10 cellular contexts compared by ENCODE assay signal in genomic region chr3:170144437-170144843, GRCh38. TPM values are rescaled to one million over a fixed set of nuclear protein-coding genes. Genes with fewer than 3 reads are reported as not detected.
A peak's percentile ranks its signal among the peaks of the same experiment; 100 is the strongest.
DNase-seq lines count a peak whose midpoint lies in the region; ATAC-seq, FAIRE-seq and TF ChIP-seq lines count a peak whose summit lies in the region.
"Had no signal": no experiment of that assay in that cellular context is flagged by ENCODE, and none has a peak within 500 bp of the region (broad histone marks: within the 10 kb centered on the region; RNA-seq: fewer than 3 reads in every experiment).

No MANE protein-coding gene starts in this region.

- TF ChIP-seq POLR2A in IMR-90 (IDR thresholded peaks at IDR 0.05; ENCODE audit: low read depth, low read length), result no peak
- TF ChIP-seq POLR2A in suprapubic skin (IDR thresholded peaks at IDR 0.05), result no peak

- H3K56ac ChIP-seq in IMR-90 (ENCODE audit: extremely low read depth, insufficient read depth, low read length), result no peak overlapping the region

- H4K8ac ChIP-seq in IMR-90 (ENCODE audit: low read depth in 2 of 2, low read length in 2 of 2), result no peak overlapping the region

- H3K27ac Mint-ChIP-seq in activated CD8-positive, alpha-beta T cell treated with anti-CD3 and anti-CD28 coated beads for 36 hours, result peak overlapping the region; percentile 72
- no peak overlapping the region for H3K27ac Mint-ChIP-seq in activated CD8-positive, alpha-beta T cell treated with anti-CD3 and anti-CD28 coated beads, Interleukin-2, amount 10 ng/mL, durations not matched to agents 7 days and 5 days

- H3K4me3 ChIP-seq in IMR-90 (ENCODE audit: insufficient read depth, low read depth, low read length), result no peak overlapping the region
- H3K4me3 ChIP-seq in smooth muscle cell, result no peak overlapping the region
- H3K4me3 ChIP-seq in suprapubic skin, result no peak overlapping the region

- H3K9me1 ChIP-seq in IMR-90 (ENCODE audit: insufficient read depth, low read length), result peaks cover 3% of the 10 kb centered on the region; the same call in 1 of the 2 replicates

- peaks cover 21% of the 10 kb centered on the region for H3K36me3 ChIP-seq in IMR-90 (ENCODE audit: control insufficient read depth, insufficient read depth, low read length)
- H3K36me3 ChIP-seq in smooth muscle cell (ENCODE audit: low read depth), result peaks cover 3% of the 10 kb centered on the region
- H3K36me3 ChIP-seq in suprapubic skin, result peaks cover 37% of the 10 kb centered on the region

- no peak overlapping the region for H2BK20ac ChIP-seq in IMR-90 (ENCODE audit: low read depth, low read length)

- H3K4ac ChIP-seq in IMR-90 (ENCODE audit: low read depth, low read length), result no peak overlapping the region

- 80% methylated on average over 1 of the region's 3 CpGs; no CpG with 5 or more reads in 1 of the 2 experiments for WGBS in IMR-90 (ENCODE audit: extremely low coverage in 2 of 2, insufficient read length in 1 of 2), 2 experiments
- WGBS in smooth muscle cell (ENCODE audit: low lambda C conversion rate), result 97% methylated on average over 3 of the region's 3 CpGs
- 90% methylated on average over 3 of the region's 3 CpGs for WGBS in suprapubic skin

- H3K36me3 Mint-ChIP-seq in activated CD8-positive, alpha-beta T cell treated with anti-CD3 and anti-CD28 coated beads for 36 hours (ENCODE audit: low read depth), result peaks cover 29% of the 10 kb centered on the region
- H3K36me3 Mint-ChIP-seq in activated CD8-positive, alpha-beta T cell treated with anti-CD3 and anti-CD28 coated beads, Interleukin-2, amount 10 ng/mL, durations not matched to agents 7 days and 5 days (ENCODE audit: low read depth), result peaks cover 34% of the 10 kb centered on the region

- peaks cover 49% of the 10 kb centered on the region for H3K79me2 ChIP-seq in smooth muscle cell (ENCODE audit: low read depth)

- TF ChIP-seq EP300 in suprapubic skin (IDR thresholded peaks at IDR 0.05), result no peak

- no peaks in the 10 kb centered on the region for H3K27me3 Mint-ChIP-seq in activated CD8-positive, alpha-beta T cell treated with anti-CD3 and anti-CD28 coated beads for 36 hours
- H3K27me3 Mint-ChIP-seq in activated CD8-positive, alpha-beta T cell treated with anti-CD3 and anti-CD28 coated beads, Interleukin-2, amount 10 ng/mL, durations not matched to agents 7 days and 5 days (ENCODE audit: low read depth), result no peaks in the 10 kb centered on the region

- H3K27me3 ChIP-seq in IMR-90 (ENCODE audit: control insufficient read depth, insufficient read depth, low read length), result no peaks in the 10 kb centered on the region
- H3K27me3 ChIP-seq in smooth muscle cell (ENCODE audit: low read depth), result no peaks in the 10 kb centered on the region
- no peaks in the 10 kb centered on the region for H3K27me3 ChIP-seq in suprapubic skin

- no peak overlapping the region for H2BK5ac ChIP-seq in IMR-90 (ENCODE audit: low read depth, low read length, poor library complexity, severe bottlenecking)

- H2AFZ ChIP-seq in IMR-90 (replicated peaks; ENCODE audit: low read length, poor library complexity) (no peak overlapping the region), smooth muscle cell (ENCODE audit: low read depth) (no peak overlapping the region)

- H3K4me2 ChIP-seq in IMR-90 (ENCODE audit: low read depth, low read length) (no peak overlapping the region), smooth muscle cell (no peak overlapping the region)

- no peak overlapping the region for H2BK120ac ChIP-seq in IMR-90 (ENCODE audit: low read depth, low read length)

- intact Hi-C loops in activated CD8-positive, alpha-beta T cell treated with anti-CD3 and anti-CD28 coated beads for 36 hours (cut with micrococcal nuclease), result no loop called here
- intact Hi-C loops in IMR-90 (cut with micrococcal nuclease), result no loop called here

- TF ChIP-seq RAD21 in IMR-90 (IDR thresholded peaks at IDR 0.05; ENCODE audit: low read length), result no peak

- H3F3A ChIP-seq in smooth muscle cell (ENCODE audit: low read depth), result no peaks in the 10 kb centered on the region

- H3K14ac ChIP-seq in IMR-90 (replicated peaks; ENCODE audit: low read depth, low read length), result no peak overlapping the region; the same call in 1 of the 2 replicates

- in situ Hi-C loops in IMR-90 (cut with MboI; ENCODE audit: low sequenced_read_pairs), result no loop called here

- H3K4me1 Mint-ChIP-seq in activated CD8-positive, alpha-beta T cell treated with anti-CD3 and anti-CD28 coated beads for 36 hours (ENCODE audit: low read depth), result peaks cover 24% of the 10 kb centered on the region
- H3K4me1 Mint-ChIP-seq in activated CD8-positive, alpha-beta T cell treated with anti-CD3 and anti-CD28 coated beads, Interleukin-2, amount 10 ng/mL, durations not matched to agents 7 days and 5 days (ENCODE audit: low read depth), result peaks cover 9% of the 10 kb centered on the region

- POLR2A ChIA-PET in activated CD8-positive, alpha-beta T cell treated with anti-CD3 and anti-CD28 coated beads for 36 hours (lab: Charles Lee), result no interaction called here
- POLR2A ChIA-PET in activated CD8-positive, alpha-beta T cell treated with anti-CD3 and anti-CD28 coated beads, Interleukin-2, amount 10 ng/mL, durations not matched to agents 7 days and 5 days (lab: Charles Lee), result no interaction called here
- POLR2A ChIA-PET in IMR-90 (lab: Charles Lee; ENCODE audit: unreplicated experiment), result no interaction called here

- H4K91ac ChIP-seq in IMR-90 (ENCODE audit: insufficient read depth, low read depth, low read length), result no peak overlapping the region

- H3K4me3 Mint-ChIP-seq in activated CD8-positive, alpha-beta T cell treated with anti-CD3 and anti-CD28 coated beads for 36 hours, result no peak overlapping the region
- H3K4me3 Mint-ChIP-seq in activated CD8-positive, alpha-beta T cell treated with anti-CD3 and anti-CD28 coated beads, Interleukin-2, amount 10 ng/mL, durations not matched to agents 7 days and 5 days, result no peak overlapping the region

- FAIRE-seq in urothelium cell line (lab: Jason Lieb, UNC), result no peak

- no peak for DNase-seq in activated CD8-positive, alpha-beta T cell treated with anti-CD3 and anti-CD28 coated beads for 36 hours
- DNase-seq in activated CD8-positive, alpha-beta T cell treated with anti-CD3 and anti-CD28 coated beads, Interleukin-2, amount 10 ng/mL, durations not matched to agents 7 days and 5 days, result no peak
- DNase-seq in IMR-90 (no peak), smooth muscle cell (lab: John Stamatoyannopoulos, UW; ENCODE audit: unreplicated experiment) (no peak), suprapubic skin (ENCODE audit: low spot score in 2 of 2) (no peak), urothelium cell line (ENCODE audit: low spot score) (no peak)
- DNase-seq in stimulated activated CD4-positive, alpha-beta T cell treated with anti-CD3 and anti-CD28 coated beads, Interleukin-4, amount 100 ng/mL, for 1 hour, result no peak
- DNase-seq: activated gamma-delta T cell treated with Interleukin-2 at 50 U/mL for 16 hours had no signal

- H3K9me3 ChIP-seq in IMR-90 (ENCODE audit: control insufficient read depth, insufficient read depth, low read length) (no peaks in the 10 kb centered on the region), smooth muscle cell (replicated peaks; ENCODE audit: low read depth) (no peaks in the 10 kb centered on the region), suprapubic skin (no peaks in the 10 kb centered on the region)

- no TSS peak for BruUV-seq in IMR-90 (replicated peaks; lab: Mats Ljungman, UMichigan)

- no peak overlapping the region for H3K23ac ChIP-seq in IMR-90 (ENCODE audit: low read depth, low read length)

- CTCF ChIA-PET in activated CD8-positive, alpha-beta T cell treated with anti-CD3 and anti-CD28 coated beads for 36 hours (lab: Charles Lee), result no interaction called here
- CTCF ChIA-PET in activated CD8-positive, alpha-beta T cell treated with anti-CD3 and anti-CD28 coated beads, Interleukin-2, amount 10 ng/mL, durations not matched to agents 7 days and 5 days (lab: Charles Lee), result no interaction called here
- CTCF ChIA-PET in IMR-90 (lab: Yijun Ruan, JAX), result no interaction called here

- H3K9ac ChIP-seq in IMR-90 (ENCODE audit: low read depth, low read length) (no peak overlapping the region), smooth muscle cell (ENCODE audit: low read depth) (no peak overlapping the region)

- H2AK5ac ChIP-seq in IMR-90 (ENCODE audit: low read depth, low read length), result no peak overlapping the region

- H3K4me1 ChIP-seq in IMR-90 (ENCODE audit: control insufficient read depth, insufficient read depth, low read length) (no peaks in the 10 kb centered on the region), smooth muscle cell (ENCODE audit: low read depth) (no peaks in the 10 kb centered on the region), suprapubic skin (no peaks in the 10 kb centered on the region)

- peak; percentile 91 for ATAC-seq in activated CD8-positive, alpha-beta T cell treated with anti-CD3 and anti-CD28 coated beads for 36 hours
- ATAC-seq in activated CD8-positive, alpha-beta T cell treated with anti-CD3 and anti-CD28 coated beads, Interleukin-2, amount 10 ng/mL, durations not matched to agents 7 days and 5 days, result no peak
- ATAC-seq in HG02610 (IDR thresholded peaks at IDR 0.05; ENCODE audit: unreplicated experiment) (peak; percentile 95), IMR-90 (ENCODE audit: low read depth) (no peak)

- peaks cover 30 to 53% of the 10 kb centered on the region in 2 experiments for H3K79me1 ChIP-seq in IMR-90 (ENCODE audit: low read depth in 1 of 2, low read length in 2 of 2)

- dilution Hi-C loops in IMR-90 (cut with HindIII; ENCODE audit: low sequenced_read_pairs, unreplicated experiment), result no loop called here

- no peak overlapping the region for H2AK9ac ChIP-seq in IMR-90 (replicated peaks; ENCODE audit: low read depth, low read length, poor library complexity)

- H3K18ac ChIP-seq in IMR-90 (ENCODE audit: low read depth, low read length), result no peak overlapping the region

- H3K9me3 Mint-ChIP-seq in activated CD8-positive, alpha-beta T cell treated with anti-CD3 and anti-CD28 coated beads for 36 hours, result no peaks in the 10 kb centered on the region
- H3K9me3 Mint-ChIP-seq in activated CD8-positive, alpha-beta T cell treated with anti-CD3 and anti-CD28 coated beads, Interleukin-2, amount 10 ng/mL, durations not matched to agents 7 days and 5 days (ENCODE audit: insufficient read depth), result no peaks in the 10 kb centered on the region

- no peak overlapping the region for H4K5ac ChIP-seq in IMR-90 (ENCODE audit: low read depth, low read length)

- H3K27ac ChIP-seq in IMR-90 (ENCODE audit: insufficient read depth, low read length) (no peak overlapping the region), smooth muscle cell (ENCODE audit: low read depth) (peak overlapping the region; percentile 2), suprapubic skin (no peak overlapping the region)
- H3K27ac ChIP-seq: HL-60 had no signal

- no peak overlapping the region for H2BK15ac ChIP-seq in IMR-90 (ENCODE audit: low read depth, low read length)

- H4K20me1 ChIP-seq in IMR-90 (ENCODE audit: insufficient read depth, low read length) (peaks cover 20% of the 10 kb centered on the region; the same call in 1 of the 2 replicates), smooth muscle cell (ENCODE audit: low read depth) (peaks cover 62% of the 10 kb centered on the region)

- TF ChIP-seq CTCF in activated CD8-positive, alpha-beta T cell treated with anti-CD3 and anti-CD28 coated beads for 36 hours (IDR thresholded peaks at IDR 0.05), result no peak
- TF ChIP-seq CTCF in IMR-90 (conservative IDR thresholded peaks at IDR 0.05; ENCODE audit: low read depth, low read length), result no peak
- no peak for TF ChIP-seq CTCF in smooth muscle cell (IDR thresholded peaks at IDR 0.05; ENCODE audit: borderline replicate concordance, insufficient read depth, poor library complexity, severe bottlenecking)
- no peak for TF ChIP-seq CTCF in suprapubic skin (IDR thresholded peaks at IDR 0.05)

RNA-seq across cellular contexts. Expression of gene PHC3, which starts 37.1 kb away (rescaled TPM):
- total RNA-seq in activated CD8-positive, alpha-beta T cell treated with anti-CD3 and anti-CD28 coated beads for 36 hours, result 10 to 100 TPM; 50.1 to 53.0 TPM
- 10 to 100 TPM; 54.0 to 68.1 TPM for total RNA-seq in activated CD8-positive, alpha-beta T cell treated with anti-CD3 and anti-CD28 coated beads, Interleukin-2, amount 10 ng/mL, durations not matched to agents 7 days and 5 days
- total RNA-seq in IMR-90 (2012; rRNA removed) (17.5 and 26.3 TPM in 2 replicates), smooth muscle cell (27.1 and 28.8 TPM in 2 replicates), suprapubic skin (100 to 1,000 TPM in 1 of 4 donors, 10 to 100 TPM in 3; 37.9 to 106 (median 64.0) TPM)
- polyA plus RNA-seq in IMR-90 (2012; rRNA removed) (18.3 and 24.2 TPM in 2 replicates), smooth muscle cell (33.1 and 41.3 TPM in 2 replicates)
- 3.0 and 9.0 TPM in 2 replicates for polyA plus RNA-seq in IMR-90 (2012; cell fraction: cytosol; rRNA removed)
- polyA plus RNA-seq in IMR-90 (2012; cell fraction: nucleus; rRNA removed; ENCODE audit: low replicate concordance), result 18.4 and 48.1 TPM in 2 replicates

Comparison
In these comparisons a context has a peak if more than half of its experiments do, and no peak if none do; other contexts are left out.
1. ATAC-seq: peak in activated CD8-positive, alpha-beta T cell treated with anti-CD3 and anti-CD28 coated beads for 36 hours (single experiment) and HG02610 (single experiment); none in activated CD8-positive, alpha-beta T cell treated with anti-CD3 and anti-CD28 coated beads, Interleukin-2, amount 10 ng/mL, durations not matched to agents 7 days and 5 days (single experiment) and IMR-90 (single experiment).